8 cellular contexts compared by ENCODE assay signal in genomic region chr15:74136584-74137543, GRCh38. TPM values are rescaled to one million over a fixed set of nuclear protein-coding genes. Genes with fewer than 3 reads are reported as not detected.
DNase-seq lines count a peak whose midpoint lies in the region; ATAC-seq and TF ChIP-seq lines count a peak whose summit lies in the region.

No MANE protein-coding gene starts in this region.

- WGBS in sigmoid colon, 2 donors, result 4 to 8% methylated on average over 40 of the region's 40 CpGs

- peak overlapping the region; percentile 59 for H3K9ac ChIP-seq in ES-I3 (ENCODE audit: low read depth, low read length)

- BruUV-seq in PC-9 (replicated peaks; lab: Mats Ljungman, UMichigan), result no TSS peak

- H3K9me3 ChIP-seq in ES-I3 (ENCODE audit: control insufficient read depth, insufficient read depth, low read length) (no peaks in the 10 kb centered on the region; the same call in 1 of the 2 replicates), PC-9 (ENCODE audit: insufficient read depth, low read depth) (no peaks in the 10 kb centered on the region), sigmoid colon (no peaks in the 10 kb centered on the region)

- H3K27me3 ChIP-seq in PC-9 (ENCODE audit: insufficient read depth, low read depth) (no peaks in the 10 kb centered on the region), sigmoid colon (peaks cover 40 to 87% (median 67%) of the 10 kb centered on the region in 3 donors)

- no peak for DNase-seq in PC-9
- no peak for DNase-seq in foreskin fibroblast
- no peak for DNase-seq in sigmoid colon
- DNase-seq in NCI-H524 (lab: John Stamatoyannopoulos, UW), result no peak
- no peak for DNase-seq in NCI-H2196 treated with DMSO at 0.1 percent for 48 hours (lab: John Stamatoyannopoulos, UW; ENCODE audit: unreplicated experiment)

- ATAC-seq in HG03342 (IDR thresholded peaks at IDR 0.05; ENCODE audit: unreplicated experiment) (no peak), GM21723 (IDR thresholded peaks at IDR 0.05; ENCODE audit: unreplicated experiment) (no peak)

- no peak for TF ChIP-seq CTCF in PC-9 (conservative IDR thresholded peaks at IDR 0.05)
- no peak for TF ChIP-seq CTCF in foreskin fibroblast (IDR thresholded peaks at IDR 0.05; ENCODE audit: low read depth, low read length)
- no peak for TF ChIP-seq CTCF in sigmoid colon (IDR thresholded peaks at IDR 0.05)

- no peaks in the 10 kb centered on the region for H3K79me2 ChIP-seq in PC-9 (ENCODE audit: low read depth)

- H3K36me3 ChIP-seq in ES-I3 (ENCODE audit: insufficient read depth, low read length) (no peaks in the 10 kb centered on the region), PC-9 (ENCODE audit: low read depth) (no peaks in the 10 kb centered on the region), sigmoid colon (no peaks in the 10 kb centered on the region)

- peaks cover 7% of the 10 kb centered on the region; the same call in 1 of the 2 replicates for H3F3A ChIP-seq in PC-9 (ENCODE audit: insufficient read depth, low read depth)

- H4K20me1 ChIP-seq in PC-9 (ENCODE audit: insufficient read depth), result no peaks in the 10 kb centered on the region

- no peak for TF ChIP-seq POLR2A in sigmoid colon (IDR thresholded peaks at IDR 0.05)

- H3K4me2 ChIP-seq in PC-9, result peak overlapping the region; percentile 98

- H3K4me3 ChIP-seq in PC-9 (peak overlapping the region; percentile 70), foreskin fibroblast (ENCODE audit: low read depth in 1 of 2, low read length in 2 of 2) (peak overlapping the region; percentile 53 to 57), sigmoid colon (peak overlapping the region; percentile 17 to 55 (median 48))

- peaks cover 27% of the 10 kb centered on the region for H3K4me1 ChIP-seq in ES-I3 (ENCODE audit: insufficient read depth, low read length)
- H3K4me1 ChIP-seq in PC-9 (replicated peaks; ENCODE audit: insufficient read depth), result peaks cover 19% of the 10 kb centered on the region
- peaks cover 0 to 50% (median 37%) of the 10 kb centered on the region in 4 donors for H3K4me1 ChIP-seq in sigmoid colon

- intact Hi-C loops in PC-9 (cut with micrococcal nuclease; ENCODE audit: unreplicated experiment), result loop anchor here (1.0 to 2.0 kb wide), 3 partner anchors 42 to 103 kb away; no protein-coding TSS in a partner anchor
- intact Hi-C loops in sigmoid colon (cut with DNase I), result loop anchor here (2.0 to 10.0 kb wide), 2 partner anchors 38 to 162 kb away; no protein-coding TSS in a partner anchor

- no peaks in the 10 kb centered on the region for H3K9me2 ChIP-seq in PC-9 (ENCODE audit: insufficient read depth)

- POLR2A ChIA-PET in PC-9 (lab: Charles Lee; ENCODE audit: unreplicated experiment), result interaction anchor here (0.6 to 0.9 kb wide), 2 partner anchors 99 to 242 kb away, joined by 5 to 14 read pairs; partner anchors contain the start of gene CCDC33

- peak overlapping the region; percentile 91 for H2AFZ ChIP-seq in PC-9

- CTCF ChIA-PET in PC-9 (lab: Charles Lee), result no interaction called here

- no peak for TF ChIP-seq EP300 in sigmoid colon (IDR thresholded peaks at IDR 0.05)

- H3K27ac ChIP-seq in PC-9, result peak overlapping the region; percentile 74
- H3K27ac ChIP-seq in sigmoid colon, result peak overlapping the region; percentile 51 to 68 (median 62)

RNA-seq across cellular contexts. Expression of gene ISLR2, which starts 6.5 kb away (rescaled TPM):
- 0.15 and 0.25 TPM in 2 replicates for total RNA-seq in PC-9 (2021)
- total RNA-seq in sigmoid colon, result 1 to 10 TPM in 2 of 4 donors, under 1 TPM in 2; 0.16 to 2.2 (median 1.1) TPM
- polyA plus RNA-seq in sigmoid colon, result 1 to 10 TPM in 1 of 3 donors, not detected in 2; 1.1 TPM

RNA-seq across cellular contexts. Expression of gene ISLR, which starts 36.6 kb away (rescaled TPM):
- total RNA-seq in PC-9 (2021), result not detected in 2 replicates
- total RNA-seq in sigmoid colon, result 100 to 1,000 TPM in 2 of 4 donors, 10 to 100 TPM in 2; 71.4 to 186 (median 121) TPM
- 10 to 100 TPM in 1 of 3 donors, 1 to 10 TPM in 1, under 1 TPM in 1; 0.69 to 16.3 (median 7.8) TPM for polyA plus RNA-seq in sigmoid colon

RNA-seq across cellular contexts. Expression of gene GOLGA6A, which starts 54.5 kb away (rescaled TPM):
- total RNA-seq in PC-9 (2021) (1.2 TPM in 1 of 2 replicates, not detected in the other), sigmoid colon (not detected)
- not detected for polyA plus RNA-seq in sigmoid colon

Comparison
In these comparisons a context has a peak if more than half of its experiments do, and no peak if none do; other contexts are left out.
1. RNA of gene ISLR, which starts 36.6 kb away (total RNA-seq): 71.4 to 186 TPM in sigmoid colon; not detected in PC-9; every median in the first group is over 10 times any median in the second.
2. Peak in every context shown above with its lines, with median percentiles within 50 percentile points of each other: H3K4me3 ChIP-seq.